23 cellular contexts compared by ENCODE assay signal in genomic region chr22:23446796-23447350, GRCh38.
"Had no signal": no experiment of that assay in that cellular context is flagged by ENCODE, and none has a peak within 500 bp of the region (broad histone marks: within the 10 kb centered on the region; RNA-seq: fewer than 3 reads in every experiment).

No MANE protein-coding gene starts in this region.

- H3K4me3 ChIP-seq: heart right ventricle, hepatocyte, lower lobe of right lung, neural progenitor cell, ovary, right atrium auricular region, skin epidermis, tibial nerve, upper lobe of left lung had no signal

- H3K27me3 ChIP-seq: hepatocyte, neural progenitor cell, ovary, right atrium auricular region, tibial nerve, upper lobe of left lung had no signal

- H3K4me3 Mint-ChIP-seq: naive thymus-derived CD8-positive, alpha-beta T cell; nephron progenitor cell; neural progenitor cell; stimulated activated naive B cell treated with anti-CD40 and anti-IgM and Interleukin-4, amounts not matched to agents 10 μg/mL and 1 μg/mL and 100 μg/mL, for 72 hours; stimulated activated naive CD8-positive, alpha-beta T cell treated with anti-CD3 and anti-CD28 coated beads, Interleukin-15, Interleukin-2, amounts not matched to agents 100 ng/mL and 50 ng/mL, for 24 hours had no signal

- H3K36me3 ChIP-seq: heart right ventricle, lower lobe of right lung, neural progenitor cell, ovary, right atrium auricular region, tibial nerve, upper lobe of left lung had no signal

- H3K4me1 ChIP-seq: heart right ventricle, lower lobe of right lung, neural progenitor cell, right atrium auricular region, tibial nerve, upper lobe of left lung had no signal

- H3K4me1 Mint-ChIP-seq: naive thymus-derived CD8-positive, alpha-beta T cell; stimulated activated naive B cell treated with anti-CD40 and anti-IgM and Interleukin-4, amounts not matched to agents 10 μg/mL and 1 μg/mL and 100 μg/mL, for 72 hours had no signal

- DNase-seq: heart right ventricle; islet precursor cell; lower lobe of right lung; mammary epithelial cell; mesenchymal stem cell; naive thymus-derived CD8-positive, alpha-beta T cell; nephron progenitor cell; ovary; stimulated activated CD4-positive, alpha-beta T cell treated with anti-CD3 and anti-CD28 coated beads, Interleukin-12 subunit alpha, Interleukin-12 subunit beta, amount 100 ng/mL, for 4 hours; stimulated activated CD4-positive, alpha-beta T cell treated with anti-CD3 and anti-CD28 coated beads, Interleukin-15, amount 100 ng/mL, for 24 hours; stimulated activated CD4-positive, alpha-beta T cell treated with anti-CD3 and anti-CD28 coated beads, Interleukin-2, amount 100 ng/mL, for 24 hours; stimulated activated CD4-positive, alpha-beta T cell treated with anti-CD3 and anti-CD28 coated beads, Interleukin-4, amount 100 ng/mL, for 1 hour; stimulated activated naive B cell treated with anti-CD40 and anti-IgM and Interleukin-4, amounts not matched to agents 10 μg/mL and 1 μg/mL and 100 μg/mL, for 72 hours; substantia nigra; upper lobe of left lung had no signal

- H3K27ac ChIP-seq: heart right ventricle, hepatocyte, lower lobe of right lung, neural progenitor cell, ovary, right atrium auricular region, skin epidermis, tibial nerve, upper lobe of left lung had no signal

- H3K27me3 Mint-ChIP-seq: progenitor cell of endocrine pancreas; stimulated activated naive B cell treated with anti-CD40 and anti-IgM and Interleukin-4, amounts not matched to agents 10 μg/mL and 1 μg/mL and 100 μg/mL, for 72 hours had no signal

- ATAC-seq: heart right ventricle; lower lobe of right lung; naive thymus-derived CD8-positive, alpha-beta T cell; sciatic nerve; stimulated activated naive B cell treated with anti-CD40 and anti-IgM and Interleukin-4, amounts not matched to agents 10 μg/mL and 1 μg/mL and 100 μg/mL, for 72 hours had no signal

- H3K27ac Mint-ChIP-seq: progenitor cell of endocrine pancreas; stimulated activated naive B cell treated with anti-CD40 and anti-IgM and Interleukin-4, amounts not matched to agents 10 μg/mL and 1 μg/mL and 100 μg/mL, for 72 hours; stimulated activated naive CD8-positive, alpha-beta T cell treated with anti-CD3 and anti-CD28 coated beads, Interleukin-15, Interleukin-2, amounts not matched to agents 100 ng/mL and 50 ng/mL, for 24 hours had no signal

- H3K9me3 ChIP-seq: lower lobe of right lung, ovary, right atrium auricular region had no signal
